8 cellular contexts compared by ENCODE assay signal in genomic region chr7:111150709-111151108, GRCh38. TPM values are rescaled to one million over a fixed set of nuclear protein-coding genes. Genes with fewer than 3 reads are reported as not detected.
"Had no signal": no experiment of that assay in that cellular context is flagged by ENCODE, and none has a peak within 500 bp of the region (broad histone marks: within the 10 kb centered on the region; RNA-seq: fewer than 3 reads in every experiment).

No MANE protein-coding gene starts in this region.

- DNase-seq: IMR-90, KBM-7 had no signal

- ATAC-seq: HepG2, K562 had no signal

- H3K4me1 Mint-ChIP-seq: IgD-negative memory B cell had no signal

- H3K27me3 Mint-ChIP-seq: IgD-negative memory B cell had no signal

- H3K4me3 ChIP-seq: K562 had no signal

- H3K4me3 Mint-ChIP-seq: IgD-negative memory B cell had no signal

- H3K27ac ChIP-seq: HL-60 had no signal

- H3K27ac Mint-ChIP-seq: IgD-negative memory B cell had no signal

RNA-seq across cellular contexts. Expression of gene LRRN3, which starts 59.8 kb away (rescaled TPM):
- total RNA-seq: HT-29, HT1080 had no signal
- polyA plus RNA-seq: HepG2 had no signal
